In the genomic region with DNA sequence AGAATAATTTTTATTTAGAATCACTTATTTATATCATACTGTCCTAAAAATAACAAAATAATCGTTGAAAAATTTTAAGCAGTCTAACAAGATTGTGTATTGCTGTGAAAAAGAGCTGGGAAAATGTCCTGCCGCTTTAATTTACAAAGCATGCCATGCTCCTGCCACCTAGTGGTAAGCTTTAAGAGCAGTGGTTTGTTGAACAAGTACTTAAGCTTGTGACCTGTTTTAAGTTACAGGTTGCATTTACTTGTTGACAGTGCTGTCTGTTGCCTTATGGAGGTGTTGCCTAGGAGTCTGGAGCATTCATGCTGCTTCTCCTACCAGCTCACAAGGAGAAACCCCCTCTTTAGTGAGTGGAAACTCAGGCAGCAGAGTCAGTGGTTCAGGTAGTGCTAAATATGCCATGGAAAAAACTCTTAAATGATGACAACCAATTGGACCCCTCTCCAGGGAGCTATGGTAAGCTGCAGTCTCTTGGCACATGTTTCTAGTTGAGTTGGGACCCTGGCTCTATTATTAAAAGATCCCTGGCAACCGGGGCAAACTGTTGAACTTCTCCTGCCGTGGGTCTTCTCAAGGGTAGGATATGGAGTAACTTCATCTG, we compare ENCODE assay signal across 8 cellular contexts.
DNase-seq lines count a peak whose midpoint lies in the region; ATAC-seq, FAIRE-seq and TF ChIP-seq lines count a peak whose summit lies in the region.

No MANE protein-coding gene starts in this region.

- H3K9me3 ChIP-seq in PC-9 (ENCODE audit: insufficient read depth, low read depth) (no peaks in the 10 kb centered on the region), K562 (replicated peaks; ENCODE audit: control insufficient read depth, insufficient read depth, low read depth, low read length) (no peaks in the 10 kb centered on the region)

- no peaks in the 10 kb centered on the region for H3K27me3 ChIP-seq in PC-9 (ENCODE audit: insufficient read depth, low read depth)
- peaks cover 0 to 5% of the 10 kb centered on the region in 2 experiments; a peak in 1 of 5 replicates for H3K27me3 ChIP-seq in K562 (ENCODE audit: control insufficient read depth in 2 of 2, insufficient read depth in 2 of 2, low read length in 2 of 2)

- H3K4me3 ChIP-seq in PC-9 (no peak overlapping the region), K562 (no peak overlapping the region)

- no peaks in the 10 kb centered on the region for H3K9me1 ChIP-seq in K562 (ENCODE audit: control insufficient read depth, insufficient read depth, low read length)

- TF ChIP-seq POLR2A in K562 (conservative IDR thresholded peaks at IDR 0.05) = no peak

- peak; percentile 90 for TF ChIP-seq CTCF in PC-9 (conservative IDR thresholded peaks at IDR 0.05)
- peak; percentile 55 to 69 (median 68) for TF ChIP-seq CTCF in K562 (IDR thresholded peaks at IDR 0.05 in 2 of 3, conservative IDR thresholded peaks at IDR 0.05 in 1 of 3; ENCODE audit: insufficient read depth in 2 of 3, low read depth in 1 of 3, low read length in 3 of 3)

- no peak overlapping the region for H3K27ac Mint-ChIP-seq in stimulated activated memory B cell treated with anti-CD40 and anti-IgM and Interleukin-4, amounts not matched to agents 10 μg/mL and 1 μg/mL and 100 μg/mL, for 72 hours

- no peaks in the 10 kb centered on the region for H3K27me3 Mint-ChIP-seq in stimulated activated memory B cell treated with anti-CD40 and anti-IgM and Interleukin-4, amounts not matched to agents 10 μg/mL and 1 μg/mL and 100 μg/mL, for 72 hours

- DNase-seq in DMS79 treated with DMSO at 0.1 percent for 48 hours (lab: John Stamatoyannopoulos, UW) (peak; percentile 2), HPDE6-E6E7 (ENCODE audit: extremely low spot score) (peak; percentile 10), PC-9 (peak; percentile 20 to 38), K562 (ENCODE audit: extremely low read depth in 1 of 4, low spot score in 3 of 4) (peak; percentile 12 to 54 (median 20)), islet precursor cell (peak; percentile 58), superior temporal gyrus (ENCODE audit: extremely low spot score) (peak; percentile 90)

- in situ Hi-C loops in K562 (cut with MboI) = no loop called here

- POLR2A ChIA-PET in PC-9 (lab: Charles Lee; ENCODE audit: unreplicated experiment) (interaction anchor here (0.5 kb wide), 1 partner anchor 153 kb away, joined by 3 read pairs; no protein-coding TSS in a partner anchor), K562 (lab: Yijun Ruan, JAX) (interaction anchor here (1.0 kb wide), 1 partner anchor 9 kb away, joined by 3 read pairs; no protein-coding TSS in a partner anchor)

- H3K36me3 Mint-ChIP-seq in stimulated activated memory B cell treated with anti-CD40 and anti-IgM and Interleukin-4, amounts not matched to agents 10 μg/mL and 1 μg/mL and 100 μg/mL, for 72 hours = no peaks in the 10 kb centered on the region

- H3K9ac ChIP-seq in K562 (ENCODE audit: insufficient read depth in 1 of 2, low read depth in 2 of 2, low read length in 2 of 2) = no peak overlapping the region

- peak; percentile 32 to 57; a peak in 3 of 4 replicates for TF ChIP-seq RAD21 in K562 (CRISPR knock-in tag; conservative IDR thresholded peaks at IDR 0.05 in 1 of 2, IDR thresholded peaks at IDR 0.05 in 1 of 2)

- H3K4me2 ChIP-seq in PC-9 (no peak overlapping the region), K562 (ENCODE audit: insufficient read depth, low read length) (no peak overlapping the region)

- BruUV-seq in PC-9 (replicated peaks; lab: Mats Ljungman, UMichigan) (no TSS peak), K562 (replicated peaks; lab: Mats Ljungman, UMichigan) (no TSS peak)

- H4K20me1 ChIP-seq in PC-9 (ENCODE audit: insufficient read depth) (peaks cover 3% of the 10 kb centered on the region; the same call in 1 of the 2 replicates), K562 (replicated peaks; ENCODE audit: control insufficient read depth, insufficient read depth, low read length) (no peaks in the 10 kb centered on the region; the same call in 1 of the 2 replicates)

- H2AFZ ChIP-seq in PC-9 (no peak overlapping the region), K562 (ENCODE audit: low read depth, low read length) (no peak overlapping the region)

- no peak for TF ChIP-seq EP300 in K562 (IDR thresholded peaks at IDR 0.05; ENCODE audit: low read length)

- no peaks in the 10 kb centered on the region for H3K9me2 ChIP-seq in PC-9 (ENCODE audit: insufficient read depth)

- H3K4me3 Mint-ChIP-seq in stimulated activated memory B cell treated with anti-CD40 and anti-IgM and Interleukin-4, amounts not matched to agents 10 μg/mL and 1 μg/mL and 100 μg/mL, for 72 hours = no peak overlapping the region

- peak; percentile 88 for FAIRE-seq in K562 (lab: Jason Lieb, UNC)

- ATAC-seq in K562 = peak; percentile 53; the same call in 2 of the 3 replicates
- no peak for ATAC-seq in GM18858 (IDR thresholded peaks at IDR 0.05; ENCODE audit: unreplicated experiment)
- no peak for ATAC-seq in stimulated activated memory B cell treated with anti-CD40 and anti-IgM and Interleukin-4, amounts not matched to agents 10 μg/mL and 1 μg/mL and 100 μg/mL, for 72 hours

- H3K79me2 ChIP-seq in PC-9 (ENCODE audit: low read depth) (peaks cover 26% of the 10 kb centered on the region), K562 (ENCODE audit: control insufficient read depth, insufficient read depth, low read length) (no peaks in the 10 kb centered on the region)

- CTCF ChIA-PET in PC-9 (lab: Charles Lee) (interaction anchor here (0.6 to 1.0 kb wide), 4 partner anchors 208 to 490 kb away, joined by 3 to 6 read pairs (median 4); no protein-coding TSS in a partner anchor), K562 (lab: Yijun Ruan, JAX; ENCODE audit: low intra/inter-chr PET ratio) (interaction anchor here (0.9 to 1.3 kb wide), 2 partner anchors 176 to 209 kb away, joined by 4 to 9 read pairs; no protein-coding TSS in a partner anchor)

- H3K4me1 ChIP-seq in PC-9 (replicated peaks; ENCODE audit: insufficient read depth) = no peaks in the 10 kb centered on the region
- no peaks in the 10 kb centered on the region for H3K4me1 ChIP-seq in K562 (replicated peaks in 1 of 2; ENCODE audit: control insufficient read depth in 2 of 2, insufficient read depth in 2 of 2, low read length in 2 of 2)

- H3K9me3 Mint-ChIP-seq in stimulated activated memory B cell treated with anti-CD40 and anti-IgM and Interleukin-4, amounts not matched to agents 10 μg/mL and 1 μg/mL and 100 μg/mL, for 72 hours = no peaks in the 10 kb centered on the region

- peaks cover 9% of the 10 kb centered on the region; the same call in 1 of the 2 replicates for H3F3A ChIP-seq in PC-9 (ENCODE audit: insufficient read depth, low read depth)

- no peak overlapping the region for H3K27ac ChIP-seq in PC-9
- H3K27ac ChIP-seq in K562 (ENCODE audit: extremely low read depth, low read depth, low read length) = no peak overlapping the region

- intact Hi-C loops in PC-9 (cut with micrococcal nuclease; ENCODE audit: unreplicated experiment) (loop anchor here (2.0 kb wide), 1 partner anchor 208 kb away; no protein-coding TSS in a partner anchor), K562 (cut with micrococcal nuclease) (no loop called here)

- H3K4me1 Mint-ChIP-seq in stimulated activated memory B cell treated with anti-CD40 and anti-IgM and Interleukin-4, amounts not matched to agents 10 μg/mL and 1 μg/mL and 100 μg/mL, for 72 hours = peaks cover 31% of the 10 kb centered on the region

- WGBS in K562 (ENCODE audit: insufficient coverage, low coverage, missing lambda C conversion rate) = 0% methylated on average over 4 of the region's 4 CpGs

- H3K36me3 ChIP-seq in PC-9 (ENCODE audit: low read depth) (no peaks in the 10 kb centered on the region), K562 (ENCODE audit: control insufficient read depth, insufficient read depth, low read length) (no peaks in the 10 kb centered on the region)

TF ChIP-seq in K562, 482 proteins besides CTCF, POLR2A, EP300 and RAD21 (continues in another document):
- TF ChIP-seq PYGO2 (tag; IDR thresholded peaks at IDR 0.05) = no peak
- no peak for TF ChIP-seq ZBTB7A (IDR thresholded peaks at IDR 0.05; ENCODE audit: borderline replicate concordance, control insufficient read depth, low read depth, low read length)
- TF ChIP-seq, protein P1, sequence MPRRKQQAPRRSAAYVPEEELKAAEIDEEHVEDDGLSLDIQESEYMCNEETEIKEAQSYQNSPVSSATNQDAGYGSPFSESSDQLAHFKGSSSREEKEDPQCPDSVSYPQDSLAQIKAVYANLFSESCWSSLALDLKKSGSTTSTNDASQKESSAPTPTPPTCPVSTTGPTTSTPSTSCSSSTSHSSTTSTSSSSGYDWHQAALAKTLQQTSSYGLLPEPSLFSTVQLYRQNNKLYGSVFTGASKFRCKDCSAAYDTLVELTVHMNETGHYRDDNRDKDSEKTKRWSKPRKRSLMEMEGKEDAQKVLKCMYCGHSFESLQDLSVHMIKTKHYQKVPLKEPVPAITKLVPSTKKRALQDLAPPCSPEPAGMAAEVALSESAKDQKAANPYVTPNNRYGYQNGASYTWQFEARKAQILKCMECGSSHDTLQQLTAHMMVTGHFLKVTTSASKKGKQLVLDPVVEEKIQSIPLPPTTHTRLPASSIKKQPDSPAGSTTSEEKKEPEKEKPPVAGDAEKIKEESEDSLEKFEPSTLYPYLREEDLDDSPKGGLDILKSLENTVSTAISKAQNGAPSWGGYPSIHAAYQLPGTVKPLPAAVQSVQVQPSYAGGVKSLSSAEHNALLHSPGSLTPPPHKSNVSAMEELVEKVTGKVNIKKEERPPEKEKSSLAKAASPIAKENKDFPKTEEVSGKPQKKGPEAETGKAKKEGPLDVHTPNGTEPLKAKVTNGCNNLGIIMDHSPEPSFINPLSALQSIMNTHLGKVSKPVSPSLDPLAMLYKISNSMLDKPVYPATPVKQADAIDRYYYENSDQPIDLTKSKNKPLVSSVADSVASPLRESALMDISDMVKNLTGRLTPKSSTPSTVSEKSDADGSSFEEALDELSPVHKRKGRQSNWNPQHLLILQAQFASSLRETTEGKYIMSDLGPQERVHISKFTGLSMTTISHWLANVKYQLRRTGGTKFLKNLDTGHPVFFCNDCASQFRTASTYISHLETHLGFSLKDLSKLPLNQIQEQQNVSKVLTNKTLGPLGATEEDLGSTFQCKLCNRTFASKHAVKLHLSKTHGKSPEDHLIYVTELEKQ (CRISPR knock-in tag; IDR thresholded peaks at IDR 0.05) = no peak
- TF ChIP-seq, protein P2, sequence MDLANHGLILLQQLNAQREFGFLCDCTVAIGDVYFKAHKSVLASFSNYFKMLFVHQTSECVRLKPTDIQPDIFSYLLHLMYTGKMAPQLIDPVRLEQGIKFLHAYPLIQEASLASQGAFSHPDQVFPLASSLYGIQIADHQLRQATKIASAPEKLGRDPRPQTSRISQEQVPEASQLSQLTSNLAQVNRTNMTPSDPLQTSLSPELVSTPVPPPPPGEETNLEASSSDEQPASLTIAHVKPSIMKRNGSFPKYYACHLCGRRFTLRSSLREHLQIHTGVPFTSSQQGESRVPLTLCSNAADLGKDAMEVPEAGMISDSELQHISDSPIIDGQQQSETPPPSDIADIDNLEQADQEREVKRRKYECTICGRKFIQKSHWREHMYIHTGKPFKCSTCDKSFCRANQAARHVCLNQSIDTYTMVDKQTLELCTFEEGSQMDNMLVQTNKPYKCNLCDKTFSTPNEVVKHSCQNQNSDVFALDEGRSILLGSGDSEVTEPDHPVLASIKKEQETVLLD (IDR thresholded peaks at IDR 0.05) = no peak
- no peak for TF ChIP-seq KLF6 (CRISPR knock-in tag; IDR thresholded peaks at IDR 0.05; ENCODE audit: borderline replicate concordance)
- no peak for TF ChIP-seq GABPA (tag; conservative IDR thresholded peaks at IDR 0.05; ENCODE audit: low read depth)
- TF ChIP-seq CHD1 (IDR thresholded peaks at IDR 0.05; ENCODE audit: low read length) = no peak

Comparison
In these comparisons a context has a peak if more than half of its experiments do, and no peak if none do; other contexts are left out.
1. DNase-seq: peak in every context shown above with its lines; median percentile 90 in superior temporal gyrus; 58 in islet precursor cell; 29 in PC-9; 20 in K562; 10 in HPDE6-E6E7; 2 in DMS79 treated with DMSO at 0.1 percent for 48 hours.